ENCODE assay signal across 12 cellular contexts in the genomic region with DNA sequence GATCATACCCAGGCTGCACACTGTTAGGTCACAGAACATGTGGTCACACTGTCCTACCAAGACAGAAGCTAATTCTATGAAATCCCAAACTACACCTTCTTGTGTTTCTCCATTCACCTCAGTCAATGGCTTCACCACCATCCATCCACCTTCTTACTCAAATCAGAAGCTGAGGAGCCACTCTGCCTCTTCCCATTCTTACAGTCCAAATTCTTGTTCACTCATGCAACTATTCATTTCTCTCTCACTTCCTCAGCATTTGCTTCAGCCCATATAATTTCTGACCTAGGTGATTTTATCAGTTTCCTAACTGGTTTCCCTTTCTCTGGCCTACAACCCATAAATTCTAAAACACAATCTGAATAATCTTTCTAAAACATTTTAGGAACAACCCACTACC.
"Had no signal": no experiment of that assay in that cellular context is flagged by ENCODE, and none has a peak within 500 bp of the region (broad histone marks: within the 10 kb centered on the region; RNA-seq: fewer than 3 reads in every experiment).

No MANE protein-coding gene starts in this region.

- H3K4me1 Mint-ChIP-seq: activated naive CD4-positive, alpha-beta T cell treated with anti-CD3 and anti-CD28 coated beads, Interleukin-2, amount 10 ng/mL, durations not matched to agents 7 days and 5 days; mesothelial cell of epicardium had no signal

- H3K36me3 Mint-ChIP-seq: activated naive CD4-positive, alpha-beta T cell treated with anti-CD3 and anti-CD28 coated beads, Interleukin-2, amount 10 ng/mL, durations not matched to agents 7 days and 5 days; mesothelial cell of epicardium had no signal

- ATAC-seq: lower lobe of right lung, right cardiac atrium had no signal

- H3K4me3 Mint-ChIP-seq: activated naive CD4-positive, alpha-beta T cell treated with anti-CD3 and anti-CD28 coated beads, Interleukin-2, amount 10 ng/mL, durations not matched to agents 7 days and 5 days; immature natural killer cell; mesothelial cell of epicardium had no signal

- H3K27me3 Mint-ChIP-seq: activated naive CD4-positive, alpha-beta T cell treated with anti-CD3 and anti-CD28 coated beads, Interleukin-2, amount 10 ng/mL, durations not matched to agents 7 days and 5 days had no signal

- H3K27ac Mint-ChIP-seq: activated naive CD4-positive, alpha-beta T cell treated with anti-CD3 and anti-CD28 coated beads, Interleukin-2, amount 10 ng/mL, durations not matched to agents 7 days and 5 days; immature natural killer cell; mesothelial cell of epicardium had no signal

- DNase-seq: activated CD4-positive, alpha-beta T cell treated with anti-CD3 and anti-CD28 coated beads, Interleukin-2, amount 50 U/mL, for 48 hours; activated naive CD4-positive, alpha-beta T cell treated with anti-CD3 and anti-CD28 coated beads, Interleukin-2, amount 10 ng/mL, durations not matched to agents 7 days and 5 days; adrenal gland; foreskin melanocyte; immature natural killer cell; lower lobe of right lung; right cardiac atrium; stomach; testis; upper lobe of left lung; WERI-Rb-1 had no signal
